ENCODE assay signal across 26 cellular contexts in the genomic region with DNA sequence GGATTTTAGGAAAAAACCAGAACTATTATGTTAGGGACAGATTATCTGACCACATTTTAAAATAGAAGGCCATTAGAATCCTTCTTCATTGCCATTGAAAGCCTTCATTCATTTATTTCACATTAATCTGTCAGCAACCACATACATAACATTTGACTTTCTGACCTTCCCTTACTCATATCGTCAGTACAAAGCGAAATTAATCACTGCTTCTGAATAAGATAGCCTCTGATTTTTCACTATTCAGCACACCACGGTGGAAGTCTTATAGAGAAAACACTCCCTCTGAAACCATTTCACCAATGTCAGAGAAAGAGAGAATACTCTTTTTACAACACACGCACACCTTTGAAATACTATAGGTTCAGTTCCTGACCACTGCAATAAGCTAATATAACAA.
"Had no signal": no experiment of that assay in that cellular context is flagged by ENCODE, and none has a peak within 500 bp of the region (broad histone marks: within the 10 kb centered on the region; RNA-seq: fewer than 3 reads in every experiment).

No MANE protein-coding gene starts in this region.

- H3K4me1 Mint-ChIP-seq: IgD-negative memory B cell had no signal

- H3K27me3 Mint-ChIP-seq: IgD-negative memory B cell had no signal

- H3K9ac ChIP-seq: KMS-11, SK-N-SH had no signal

- H3K27ac ChIP-seq: KMS-11, RWPE1 had no signal

- H3K9me3 ChIP-seq: SK-N-SH had no signal

- H3K27ac Mint-ChIP-seq: IgD-negative memory B cell had no signal

- H3K4me3 Mint-ChIP-seq: IgD-negative memory B cell had no signal

- H3K4me3 ChIP-seq: K562 had no signal

- ATAC-seq: HepG2, K562, Panc1, PC-3 had no signal

- DNase-seq: Kasumi-1; MV-4-11; NCI-H1092; NCI-H1105 treated with DMSO at 0.1 percent for 48 hours; NCI-H1436; NCI-H187; NCI-H2029; NCI-H2081 treated with DMSO at 0.1 percent for 48 hours; NCI-H2171; NCI-H226; NCI-H446; NCI-H510A; NCI-H524 treated with DMSO at 0.1 percent for 48 hours; NCI-H69; NCI-H774; NK-92 treated with Interleukin-12 subunit alpha and Interleukin-12 subunit beta, amount 100 ng/mL, for 24 hours; PC-3; SHP77; SK-N-SH; SW 1271 had no signal

- H3K36me3 Mint-ChIP-seq: IgD-negative memory B cell had no signal

- H3K4me2 ChIP-seq: KMS-11, SK-N-SH had no signal
